8 cellular contexts compared by ENCODE assay signal in the genomic region with DNA sequence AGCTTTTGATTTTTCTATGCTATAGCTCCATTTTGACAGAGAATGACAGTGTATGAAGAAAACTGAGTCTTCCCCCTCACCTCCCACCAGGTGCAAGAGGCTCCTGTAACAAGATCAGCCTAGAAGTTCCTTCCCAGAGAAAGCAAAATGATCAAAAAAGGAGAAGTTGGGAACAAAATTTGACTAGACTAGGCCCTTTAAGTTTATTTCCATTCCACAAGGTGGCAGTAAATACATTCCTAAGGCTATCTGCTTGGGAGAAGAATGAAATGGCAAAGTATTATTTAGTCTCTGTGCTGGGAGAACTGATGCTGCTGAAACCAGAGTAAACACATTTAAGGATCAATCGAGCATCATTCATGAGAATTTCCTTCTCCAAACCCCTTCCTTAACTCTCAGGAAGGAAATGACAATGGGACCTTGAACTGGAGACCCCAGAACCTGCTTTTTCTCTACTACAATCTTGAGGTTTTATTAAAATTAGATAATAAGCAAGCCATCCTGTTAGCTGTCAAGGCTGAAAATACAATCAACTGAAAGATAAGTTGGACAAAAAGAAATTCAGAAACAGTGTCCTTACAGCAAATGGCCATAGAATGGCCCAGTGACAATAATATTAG.
DNase-seq lines count a peak whose midpoint lies in the region; ATAC-seq and TF ChIP-seq lines count a peak whose summit lies in the region.

No MANE protein-coding gene starts in this region.

- no peaks in the 10 kb centered on the region for H3K9me2 ChIP-seq in SK-N-SH

- no peaks in the 10 kb centered on the region for H3K27me3 ChIP-seq in SK-N-SH (ENCODE audit: insufficient read depth)

- no peak overlapping the region; a peak in 1 of 4 replicates for H3K4me3 ChIP-seq in SK-N-SH (ENCODE audit: low read depth in 2 of 2, low read length in 1 of 2)
- no peak overlapping the region for H3K4me3 ChIP-seq in fibroblast of villous mesenchyme (ENCODE audit: low read depth, low read length)

- TF ChIP-seq CTCF in SK-N-SH (IDR thresholded peaks at IDR 0.05) (peak; percentile 76), fibroblast of villous mesenchyme (IDR thresholded peaks at IDR 0.05; ENCODE audit: insufficient read depth, low read depth, low read length) (peak; percentile 66)

- H3K4me2 ChIP-seq in SK-N-SH, result no peak overlapping the region

- H3K27ac ChIP-seq in SK-N-SH (ENCODE audit: low read depth in 2 of 2, low read length in 1 of 2), result peak overlapping the region in 1 of 2 experiments; percentile 23; a peak in 1 of 4 replicates

- TF ChIP-seq EP300 in SK-N-SH (IDR thresholded peaks at IDR 0.05; ENCODE audit: borderline replicate concordance in 1 of 2, low read depth in 1 of 2, low read length in 1 of 2), result no peak

- WGBS in SK-N-SH (ENCODE audit: low lambda C conversion rate), result 0% methylated on average over 1 of the region's 1 CpG

- H3K79me2 ChIP-seq in SK-N-SH (ENCODE audit: insufficient read depth), result no peaks in the 10 kb centered on the region

- CTCF ChIA-PET in SK-N-SH (lab: Yijun Ruan, JAX), result interaction anchor here (0.6 to 5.9 kb wide), 48 partner anchors 9 to 1010 kb away, joined by 3 to 112 read pairs (median 4); a partner anchor contains a TSS

- peak; percentile 30 for DNase-seq in D341Med (ENCODE audit: low spot score)
- DNase-seq in HuH-7 (ENCODE audit: low spot score), result peak; percentile 8
- peak; percentile 59 for DNase-seq in SK-N-SH
- peak; percentile 72 for DNase-seq in fibroblast of villous mesenchyme (ENCODE audit: low read depth)
- DNase-seq in putamen (ENCODE audit: low spot score), result peak; percentile 71
- no peak for DNase-seq in activated CD8-positive, alpha-beta memory T cell treated with anti-CD3 and anti-CD28 coated beads, Interleukin-2, amount 50 U/mL, for 48 hours

- peak; percentile 95 for TF ChIP-seq RAD21 in SK-N-SH (IDR thresholded peaks at IDR 0.05; ENCODE audit: low read length)

- H3K9ac ChIP-seq in SK-N-SH, result no peak overlapping the region

- no peaks in the 10 kb centered on the region for H3K36me3 ChIP-seq in SK-N-SH (replicated peaks in 1 of 2; ENCODE audit: control insufficient read depth in 1 of 2, insufficient read depth in 2 of 2, low read length in 1 of 2)

- POLR2A ChIA-PET in SK-N-SH (lab: Yijun Ruan, JAX), result interaction anchor here (1.1 kb wide), 1 partner anchor 459 kb away, joined by 3 read pairs; no protein-coding TSS in a partner anchor

- H3F3A ChIP-seq in SK-N-SH (replicated peaks; ENCODE audit: insufficient read depth), result no peaks in the 10 kb centered on the region

- no peaks in the 10 kb centered on the region for H4K20me1 ChIP-seq in SK-N-SH (ENCODE audit: insufficient read depth)

- H2AFZ ChIP-seq in SK-N-SH (ENCODE audit: low read depth), result no peak overlapping the region

- ATAC-seq in HG02870 (IDR thresholded peaks at IDR 0.05; ENCODE audit: unreplicated experiment) (no peak), GM21390 (IDR thresholded peaks at IDR 0.05; ENCODE audit: unreplicated experiment) (no peak)

- H3K4me1 ChIP-seq in SK-N-SH (ENCODE audit: control insufficient read depth in 1 of 2, insufficient read depth in 2 of 2, low read depth in 1 of 2, low read length in 1 of 2), result no peaks in the 10 kb centered on the region; a peak in 2 of 4 replicates

- no peaks in the 10 kb centered on the region for H3K9me3 ChIP-seq in SK-N-SH

TF ChIP-seq in SK-N-SH, 30 proteins besides CTCF, POLR2A, EP300 and RAD21:
- TF ChIP-seq, protein P1, sequence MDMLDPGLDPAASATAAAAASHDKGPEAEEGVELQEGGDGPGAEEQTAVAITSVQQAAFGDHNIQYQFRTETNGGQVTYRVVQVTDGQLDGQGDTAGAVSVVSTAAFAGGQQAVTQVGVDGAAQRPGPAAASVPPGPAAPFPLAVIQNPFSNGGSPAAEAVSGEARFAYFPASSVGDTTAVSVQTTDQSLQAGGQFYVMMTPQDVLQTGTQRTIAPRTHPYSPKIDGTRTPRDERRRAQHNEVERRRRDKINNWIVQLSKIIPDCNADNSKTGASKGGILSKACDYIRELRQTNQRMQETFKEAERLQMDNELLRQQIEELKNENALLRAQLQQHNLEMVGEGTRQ (IDR thresholded peaks at IDR 0.05; ENCODE audit: borderline replicate concordance, low read depth, low read length), result no peak
- TF ChIP-seq SMC3 (IDR thresholded peaks at IDR 0.05; ENCODE audit: low read depth, low read length) (peak; percentile 94), MXI1 (IDR thresholded peaks at IDR 0.05; ENCODE audit: low read depth, low read length) (no peak), POLR2AphosphoS5 (IDR thresholded peaks at IDR 0.05; ENCODE audit: low read depth, low read length) (no peak), RFX5 (IDR thresholded peaks at IDR 0.05; ENCODE audit: low read length) (0 out of 2 replicates have a peak, but pooled peaks have one; percentile 19), TEAD4 (IDR thresholded peaks at IDR 0.05; ENCODE audit: borderline replicate concordance, insufficient read depth) (no peak)
